17 cellular contexts compared by ENCODE assay signal in genomic region chr13:102651392-102651791, GRCh38.
DNase-seq lines count a peak whose midpoint lies in the region; ATAC-seq, FAIRE-seq and TF ChIP-seq lines count a peak whose summit lies in the region.
"Had no signal": no experiment of that assay in that cellular context is flagged by ENCODE, and none has a peak within 500 bp of the region (broad histone marks: within the 10 kb centered on the region; RNA-seq: fewer than 3 reads in every experiment).

No MANE protein-coding gene starts in this region.

- ATAC-seq in GM18909 (IDR thresholded peaks at IDR 0.05; ENCODE audit: poor library complexity, unreplicated experiment) (no peak), GM19467 (IDR thresholded peaks at IDR 0.05; ENCODE audit: unreplicated experiment) (no peak), GM19463 (IDR thresholded peaks at IDR 0.05; ENCODE audit: unreplicated experiment) (no peak)
- ATAC-seq: activated CD8-positive, alpha-beta T cell treated with anti-CD3 and anti-CD28 coated beads, Interleukin-2, amount 10 ng/mL, durations not matched to agents 7 days and 5 days; stimulated activated memory B cell treated with anti-CD40 and anti-IgM and Interleukin-4, amounts not matched to agents 10 μg/mL and 1 μg/mL and 100 μg/mL, for 72 hours had no signal

- in situ Hi-C loops in astrocyte of the spinal cord (cut with HindIII; ENCODE audit: low sequenced_read_pairs), result no loop called here

- DNase-seq in AG08395 (ENCODE audit: low spot score) (peak; percentile 8), HTR-8/SVneo (ENCODE audit: insufficient read length, low spot score) (peak; percentile 11), astrocyte of the spinal cord (ENCODE audit: low read depth, low spot score) (peak; percentile 46), kidney tubule cell (ENCODE audit: low spot score) (peak; percentile 6), DMS 273 treated with DMSO at 0.1 percent for 48 hours (lab: John Stamatoyannopoulos, UW) (no peak)
- DNase-seq: activated CD8-positive, alpha-beta T cell treated with anti-CD3 and anti-CD28 coated beads, Interleukin-2, amount 10 ng/mL, durations not matched to agents 7 days and 5 days; activated naive CD4-positive, alpha-beta T cell treated with anti-CD3 and anti-CD28 coated beads, Interleukin-2, amount 50 U/mL, for 16 hours; cerebellar nuclear complex; GOT3; NCI-H1092 treated with DMSO at 0.1 percent for 48 hours; NCI-H446 treated with DMSO at 0.1 percent for 48 hours; Peyer's patch; stimulated activated CD4-positive, alpha-beta T cell treated with anti-CD3 and anti-CD28 coated beads, Interleukin-4, amount 100 ng/mL, for 24 hours had no signal

- no peak for TF ChIP-seq CTCF in astrocyte of the spinal cord (IDR thresholded peaks at IDR 0.05; ENCODE audit: low read depth, low read length)

- H3K4me3 ChIP-seq in astrocyte of the spinal cord (ENCODE audit: low read depth, low read length), result no peak overlapping the region
- H3K4me3 ChIP-seq: Peyer's patch had no signal

- FAIRE-seq in HTR-8/SVneo (lab: Jason Lieb, UNC), result no peak
